Comparison of ENCODE assay signal across 25 cellular contexts in the genomic region with DNA sequence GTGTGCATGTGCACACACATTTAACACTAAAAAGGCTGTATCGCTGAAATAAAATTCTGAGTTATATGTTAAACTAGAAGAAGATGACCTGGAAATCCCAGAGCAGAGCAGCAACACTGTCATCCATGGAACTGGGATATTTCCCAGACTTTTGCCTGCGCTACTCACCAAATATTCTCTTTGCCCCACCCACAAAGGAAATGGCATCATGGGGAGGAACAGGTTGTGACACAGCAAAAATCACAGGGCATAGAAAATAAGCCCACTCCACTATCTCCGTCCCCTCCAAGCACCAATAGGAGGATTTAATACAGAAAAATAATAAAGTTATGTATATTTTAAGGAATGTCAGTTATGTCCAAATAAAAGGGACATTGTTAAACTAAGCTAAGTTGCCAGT.
"Had no signal": no experiment of that assay in that cellular context is flagged by ENCODE, and none has a peak within 500 bp of the region (broad histone marks: within the 10 kb centered on the region; RNA-seq: fewer than 3 reads in every experiment).

No MANE protein-coding gene starts in this region.

- ATAC-seq: activated CD8-positive, alpha-beta memory T cell treated with anti-CD3 and anti-CD28 coated beads, Interleukin-2, amount 10 ng/mL, durations not matched to agents 7 days and 5 days; WTC11 had no signal

- H3K9me3 Mint-ChIP-seq: activated CD4-positive, alpha-beta T cell treated with anti-CD3 and anti-CD28 coated beads, Interleukin-2, amount 10 ng/mL, durations not matched to agents 24 days and 14 days; activated naive CD4-positive, alpha-beta T cell treated with anti-CD3 and anti-CD28 coated beads, Interleukin-2, amount 50 U/mL, for 24 hours; activated T-cell treated with anti-CD3 and anti-CD28 coated beads, Interleukin-2, amount 50 U/mL, for 24 hours; activated T-helper 1 cell treated with anti-CD3 and anti-CD28 coated beads, Interleukin-12 subunit alpha, Interleukin-12 subunit beta, Interleukin-2, Interleukin-4 antibody, amounts not matched to agents 30 ng/mL and 10 ng/mL and 1 ng/mL, durations not matched to agents 14 hours and 24 hours and 36 hours; brain; T-helper 1 cell treated with Interleukin-12 subunit alpha and Interleukin-12 subunit beta and Interleukin-4 antibody, amounts not matched to agents 30 μg/mL and 1 μg/mL, for 36 hours; WTC11 had no signal

- H3K27me3 ChIP-seq: Peyer's patch had no signal

- H3K4me3 ChIP-seq: Peyer's patch had no signal

- H3K36me3 ChIP-seq: Peyer's patch had no signal

- H3K4me3 Mint-ChIP-seq: activated CD4-positive, alpha-beta T cell treated with anti-CD3 and anti-CD28 coated beads, Interleukin-2, amount 10 ng/mL, durations not matched to agents 24 days and 14 days; activated CD8-positive, alpha-beta memory T cell treated with anti-CD3 and anti-CD28 coated beads, Interleukin-2, amount 10 ng/mL, durations not matched to agents 7 days and 5 days; activated naive CD4-positive, alpha-beta T cell treated with anti-CD3 and anti-CD28 coated beads, Interleukin-2, amount 50 U/mL, for 24 hours; activated T-cell treated with anti-CD3 and anti-CD28 coated beads, Interleukin-2, amount 50 U/mL, for 24 hours; activated T-helper 1 cell treated with anti-CD3 and anti-CD28 coated beads, Interleukin-12 subunit alpha, Interleukin-12 subunit beta, Interleukin-2, Interleukin-4 antibody, amounts not matched to agents 30 ng/mL and 10 ng/mL and 1 ng/mL, durations not matched to agents 14 hours and 24 hours and 36 hours; brain; T-helper 1 cell treated with Interleukin-12 subunit alpha and Interleukin-12 subunit beta and Interleukin-4 antibody, amounts not matched to agents 30 μg/mL and 1 μg/mL, for 36 hours; WTC11 had no signal

- H3K27ac ChIP-seq: Peyer's patch had no signal

- H3K4me1 ChIP-seq: Peyer's patch had no signal

- H3K36me3 Mint-ChIP-seq: activated CD8-positive, alpha-beta memory T cell treated with anti-CD3 and anti-CD28 coated beads, Interleukin-2, amount 10 ng/mL, durations not matched to agents 7 days and 5 days; activated naive CD4-positive, alpha-beta T cell treated with anti-CD3 and anti-CD28 coated beads, Interleukin-2, amount 50 U/mL, for 24 hours; brain; WTC11 had no signal

- H3K4me1 Mint-ChIP-seq: activated CD4-positive, alpha-beta T cell treated with anti-CD3 and anti-CD28 coated beads, Interleukin-2, amount 10 ng/mL, durations not matched to agents 24 days and 14 days; activated CD8-positive, alpha-beta memory T cell treated with anti-CD3 and anti-CD28 coated beads, Interleukin-2, amount 10 ng/mL, durations not matched to agents 7 days and 5 days; activated naive CD4-positive, alpha-beta T cell treated with anti-CD3 and anti-CD28 coated beads, Interleukin-2, amount 50 U/mL, for 24 hours; brain had no signal

- H3K27ac Mint-ChIP-seq: activated CD4-positive, alpha-beta T cell treated with anti-CD3 and anti-CD28 coated beads, Interleukin-2, amount 10 ng/mL, durations not matched to agents 24 days and 14 days; activated CD8-positive, alpha-beta memory T cell treated with anti-CD3 and anti-CD28 coated beads, Interleukin-2, amount 10 ng/mL, durations not matched to agents 7 days and 5 days; activated naive CD4-positive, alpha-beta T cell treated with anti-CD3 and anti-CD28 coated beads, Interleukin-2, amount 50 U/mL, for 24 hours; activated T-cell treated with anti-CD3 and anti-CD28 coated beads, Interleukin-2, amount 50 U/mL, for 24 hours; activated T-helper 1 cell treated with anti-CD3 and anti-CD28 coated beads, Interleukin-12 subunit alpha, Interleukin-12 subunit beta, Interleukin-2, Interleukin-4 antibody, amounts not matched to agents 30 ng/mL and 10 ng/mL and 1 ng/mL, durations not matched to agents 14 hours and 24 hours and 36 hours; brain; T-helper 1 cell treated with Interleukin-12 subunit alpha and Interleukin-12 subunit beta and Interleukin-4 antibody, amounts not matched to agents 30 μg/mL and 1 μg/mL, for 36 hours; WTC11 had no signal

- DNase-seq: activated CD4-positive, alpha-beta T cell treated with anti-CD3 and anti-CD28 coated beads, Interleukin-2, amount 10 ng/mL, durations not matched to agents 24 days and 14 days; activated CD4-positive, alpha-beta T cell treated with anti-CD3 and anti-CD28 coated beads, Interleukin-2, amount 50 U/mL, for 48 hours; activated CD4-positive, CD25-positive, alpha-beta regulatory T cell treated with anti-CD3 and anti-CD28 coated beads, Interleukin-2, amount 50 U/mL, for 72 hours; activated CD8-positive, alpha-beta memory T cell treated with anti-CD3 and anti-CD28 coated beads, Interleukin-2, amount 10 ng/mL, durations not matched to agents 7 days and 5 days; activated effector memory CD4-positive, alpha-beta T cell treated with Interleukin-2 at 50 U/mL for 16 hours; activated naive CD4-positive, alpha-beta T cell; activated T-cell treated with anti-CD3 and anti-CD28 coated beads, Interleukin-2, amount 50 U/mL, for 24 hours; aorta; Karpas-422; NCI-H1105 treated with DMSO at 0.1 percent for 48 hours; NCI-H146; NCI-H187 treated with DMSO at 0.1 percent for 48 hours; NCI-H2081 treated with DMSO at 0.1 percent for 48 hours; NCI-H2171; NCI-H345; NCI-H510A treated with DMSO at 0.1 percent for 48 hours; NCI-H69; Peyer's patch; SHP77 treated with DMSO at 0.1 percent for 48 hours; T-helper 9 cell had no signal

- H3K9me3 ChIP-seq: Peyer's patch had no signal
